Comparison of ENCODE assay signal across 12 cellular contexts in genomic region chr3:156728267-156728985, GRCh38. TPM values are rescaled to one million over a fixed set of nuclear protein-coding genes. Genes with fewer than 3 reads are reported as not detected.
DNase-seq lines count a peak whose midpoint lies in the region; ATAC-seq, FAIRE-seq and TF ChIP-seq lines count a peak whose summit lies in the region.
"Had no signal": no experiment of that assay in that cellular context is flagged by ENCODE, and none has a peak within 500 bp of the region (broad histone marks: within the 10 kb centered on the region; RNA-seq: fewer than 3 reads in every experiment).

No MANE protein-coding gene starts in this region.

- WGBS in liver, result 36% methylated on average over 7 of the region's 7 CpGs

- H3K9me3 ChIP-seq in liver (ENCODE audit: control insufficient read depth in 4 of 4, low read length in 3 of 4), result no peaks in the 10 kb centered on the region
- H3K9me3 ChIP-seq: thyroid gland had no signal

- DNase-seq in ELF-1 (ENCODE audit: low read depth, low spot score) (peak; percentile 24), NCI-H1417 (lab: John Stamatoyannopoulos, UW) (peak in 2 of 3 experiments; percentile 96 to 98), RKO (ENCODE audit: low spot score) (peak; percentile 16), frontal cortex (ENCODE audit: low spot score in 2 of 2) (no peak), NCI-H82 treated with DMSO at 0.1 percent for 48 hours (lab: John Stamatoyannopoulos, UW; ENCODE audit: unreplicated experiment) (no peak), pons (ENCODE audit: low spot score) (no peak)
- no peak for DNase-seq in stimulated activated naive CD8-positive, alpha-beta T cell treated with anti-CD3 and anti-CD28 coated beads, Interleukin-15, Interleukin-2, amounts not matched to agents 100 U/mL and 50 U/mL, for 24 hours
- DNase-seq: activated CD4-positive, alpha-beta T cell treated with anti-CD3 and anti-CD28 coated beads, Interleukin-2, amount 50 U/mL, for 4 hours; CD4-positive, alpha-beta T cell had no signal

- no peak overlapping the region for H3K4me3 ChIP-seq in liver (ENCODE audit: low read depth in 1 of 3, low read length in 3 of 3)
- H3K4me3 ChIP-seq: thyroid gland had no signal

- no peaks in the 10 kb centered on the region for H3K27me3 ChIP-seq in liver (ENCODE audit: control insufficient read depth in 4 of 4, insufficient read depth in 4 of 4, low read length in 3 of 4)
- H3K27me3 ChIP-seq: thyroid gland had no signal

- FAIRE-seq in frontal cortex (lab: Jason Lieb, UNC), result no peak

- no peak for TF ChIP-seq CTCF in liver (IDR thresholded peaks at IDR 0.05; ENCODE audit: low read depth, low read length, missing input control)

- no peak overlapping the region for H3K9ac ChIP-seq in liver (ENCODE audit: low read depth in 1 of 2, low read length in 2 of 2)

- no peak for ATAC-seq in stimulated activated naive CD8-positive, alpha-beta T cell treated with anti-CD3 and anti-CD28 coated beads, Interleukin-15, Interleukin-2, amounts not matched to agents 100 U/mL and 50 U/mL, for 24 hours

- no peaks in the 10 kb centered on the region for H3K4me1 ChIP-seq in liver (ENCODE audit: control insufficient read depth in 4 of 4, insufficient read depth in 4 of 4, low read length in 3 of 4)
- H3K4me1 ChIP-seq: thyroid gland had no signal

- TF ChIP-seq RAD21 in liver (IDR thresholded peaks at IDR 0.05), result peak in 1 of 2 donors; percentile 19

- H3K27ac ChIP-seq in liver (ENCODE audit: low read depth in 1 of 2, low read length in 2 of 2), result no peak overlapping the region
- H3K27ac ChIP-seq: HL-60, thyroid gland had no signal

- no peaks in the 10 kb centered on the region for H3K36me3 ChIP-seq in liver (ENCODE audit: control insufficient read depth in 4 of 4, insufficient read depth in 3 of 4, low read depth in 1 of 4, low read length in 3 of 4)
- H3K36me3 ChIP-seq: thyroid gland had no signal

TF ChIP-seq in liver, 16 proteins besides CTCF, POLR2A, EP300 and RAD21:
- TF ChIP-seq RXRA (IDR thresholded peaks at IDR 0.05) (peak; percentile 6 to 45), JUND (IDR thresholded peaks at IDR 0.05) (no peak), NR2F2 (IDR thresholded peaks at IDR 0.05) (no peak), TAF1 (conservative IDR thresholded peaks at IDR 0.05) (no peak), FOXA2 (IDR thresholded peaks at IDR 0.05) (no peak), SP1 (IDR thresholded peaks at IDR 0.05) (peak; percentile 36), ATF3 (IDR thresholded peaks at IDR 0.05) (no peak), HNF4G (IDR thresholded peaks at IDR 0.05) (no peak), HNF4A (conservative IDR thresholded peaks at IDR 0.05) (peak; percentile 44 to 48), ZBTB33 (IDR thresholded peaks at IDR 0.05) (no peak), FOXA1 (IDR thresholded peaks at IDR 0.05) (no peak), YY1 (IDR thresholded peaks at IDR 0.05) (no peak), GABPA (IDR thresholded peaks at IDR 0.05 in 1 of 2, conservative IDR thresholded peaks at IDR 0.05 in 1 of 2) (no peak), EGR1 (IDR thresholded peaks at IDR 0.05; ENCODE audit: low read depth in 2 of 2) (no peak)
- TF ChIP-seq, protein P1, sequence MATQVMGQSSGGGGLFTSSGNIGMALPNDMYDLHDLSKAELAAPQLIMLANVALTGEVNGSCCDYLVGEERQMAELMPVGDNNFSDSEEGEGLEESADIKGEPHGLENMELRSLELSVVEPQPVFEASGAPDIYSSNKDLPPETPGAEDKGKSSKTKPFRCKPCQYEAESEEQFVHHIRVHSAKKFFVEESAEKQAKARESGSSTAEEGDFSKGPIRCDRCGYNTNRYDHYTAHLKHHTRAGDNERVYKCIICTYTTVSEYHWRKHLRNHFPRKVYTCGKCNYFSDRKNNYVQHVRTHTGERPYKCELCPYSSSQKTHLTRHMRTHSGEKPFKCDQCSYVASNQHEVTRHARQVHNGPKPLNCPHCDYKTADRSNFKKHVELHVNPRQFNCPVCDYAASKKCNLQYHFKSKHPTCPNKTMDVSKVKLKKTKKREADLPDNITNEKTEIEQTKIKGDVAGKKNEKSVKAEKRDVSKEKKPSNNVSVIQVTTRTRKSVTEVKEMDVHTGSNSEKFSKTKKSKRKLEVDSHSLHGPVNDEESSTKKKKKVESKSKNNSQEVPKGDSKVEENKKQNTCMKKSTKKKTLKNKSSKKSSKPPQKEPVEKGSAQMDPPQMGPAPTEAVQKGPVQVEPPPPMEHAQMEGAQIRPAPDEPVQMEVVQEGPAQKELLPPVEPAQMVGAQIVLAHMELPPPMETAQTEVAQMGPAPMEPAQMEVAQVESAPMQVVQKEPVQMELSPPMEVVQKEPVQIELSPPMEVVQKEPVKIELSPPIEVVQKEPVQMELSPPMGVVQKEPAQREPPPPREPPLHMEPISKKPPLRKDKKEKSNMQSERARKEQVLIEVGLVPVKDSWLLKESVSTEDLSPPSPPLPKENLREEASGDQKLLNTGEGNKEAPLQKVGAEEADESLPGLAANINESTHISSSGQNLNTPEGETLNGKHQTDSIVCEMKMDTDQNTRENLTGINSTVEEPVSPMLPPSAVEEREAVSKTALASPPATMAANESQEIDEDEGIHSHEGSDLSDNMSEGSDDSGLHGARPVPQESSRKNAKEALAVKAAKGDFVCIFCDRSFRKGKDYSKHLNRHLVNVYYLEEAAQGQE (IDR thresholded peaks at IDR 0.05), result no peak
- TF ChIP-seq, protein P2, sequence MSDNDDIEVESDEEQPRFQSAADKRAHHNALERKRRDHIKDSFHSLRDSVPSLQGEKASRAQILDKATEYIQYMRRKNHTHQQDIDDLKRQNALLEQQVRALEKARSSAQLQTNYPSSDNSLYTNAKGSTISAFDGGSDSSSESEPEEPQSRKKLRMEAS (IDR thresholded peaks at IDR 0.05), result no peak

RNA-seq across cellular contexts. Expression of gene TIPARP, which starts 54.0 kb away (rescaled TPM):
- total RNA-seq in liver, result 10 to 100 TPM; 12.4 to 13.6 TPM
- 1 to 10 TPM; 4.4 to 5.3 TPM for polyA plus RNA-seq in liver
- 44.0 TPM for total RNA-seq in frontal cortex

Comparison
In these comparisons a context has a peak if more than half of its experiments do, and no peak if none do; other contexts are left out.
1. DNase-seq: peak in ELF-1 (single experiment), NCI-H1417 (2 of 3) and RKO (single experiment); none in stimulated activated naive CD8-positive, alpha-beta T cell treated with anti-CD3 and anti-CD28 coated beads, Interleukin-15, Interleukin-2, amounts not matched to agents 100 U/mL and 50 U/mL, for 24 hours (single experiment), frontal cortex (0 of 2), NCI-H82 treated with DMSO at 0.1 percent for 48 hours (single experiment) and pons (single experiment).